1 cellular context compared by ENCODE assay signal in the genomic region with DNA sequence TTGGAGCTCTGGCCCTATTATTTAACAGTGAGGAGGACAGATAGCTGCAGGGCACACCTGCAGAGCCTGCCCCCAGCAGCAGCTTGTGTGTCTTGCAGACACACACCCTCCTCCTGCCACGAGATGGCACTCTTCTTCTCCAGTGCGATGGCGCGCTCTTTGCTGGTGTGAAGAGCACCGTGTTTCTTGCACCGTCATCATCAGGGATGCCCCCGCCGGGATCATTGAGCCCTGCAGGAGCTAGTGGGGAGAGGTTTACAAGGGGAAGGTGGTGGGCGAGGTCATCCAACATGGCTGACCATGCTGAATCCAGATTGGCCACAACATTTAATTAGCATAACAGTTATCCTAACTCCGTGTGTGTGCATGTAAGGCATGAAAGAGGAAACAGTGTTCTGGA.
TF ChIP-seq lines count a peak whose summit lies in the region.

No MANE protein-coding gene starts in this region.

TF ChIP-seq in WTC11, 78 proteins besides CTCF, POLR2A, EP300 and RAD21 (continued from another document):
- TF ChIP-seq, protein P1, sequence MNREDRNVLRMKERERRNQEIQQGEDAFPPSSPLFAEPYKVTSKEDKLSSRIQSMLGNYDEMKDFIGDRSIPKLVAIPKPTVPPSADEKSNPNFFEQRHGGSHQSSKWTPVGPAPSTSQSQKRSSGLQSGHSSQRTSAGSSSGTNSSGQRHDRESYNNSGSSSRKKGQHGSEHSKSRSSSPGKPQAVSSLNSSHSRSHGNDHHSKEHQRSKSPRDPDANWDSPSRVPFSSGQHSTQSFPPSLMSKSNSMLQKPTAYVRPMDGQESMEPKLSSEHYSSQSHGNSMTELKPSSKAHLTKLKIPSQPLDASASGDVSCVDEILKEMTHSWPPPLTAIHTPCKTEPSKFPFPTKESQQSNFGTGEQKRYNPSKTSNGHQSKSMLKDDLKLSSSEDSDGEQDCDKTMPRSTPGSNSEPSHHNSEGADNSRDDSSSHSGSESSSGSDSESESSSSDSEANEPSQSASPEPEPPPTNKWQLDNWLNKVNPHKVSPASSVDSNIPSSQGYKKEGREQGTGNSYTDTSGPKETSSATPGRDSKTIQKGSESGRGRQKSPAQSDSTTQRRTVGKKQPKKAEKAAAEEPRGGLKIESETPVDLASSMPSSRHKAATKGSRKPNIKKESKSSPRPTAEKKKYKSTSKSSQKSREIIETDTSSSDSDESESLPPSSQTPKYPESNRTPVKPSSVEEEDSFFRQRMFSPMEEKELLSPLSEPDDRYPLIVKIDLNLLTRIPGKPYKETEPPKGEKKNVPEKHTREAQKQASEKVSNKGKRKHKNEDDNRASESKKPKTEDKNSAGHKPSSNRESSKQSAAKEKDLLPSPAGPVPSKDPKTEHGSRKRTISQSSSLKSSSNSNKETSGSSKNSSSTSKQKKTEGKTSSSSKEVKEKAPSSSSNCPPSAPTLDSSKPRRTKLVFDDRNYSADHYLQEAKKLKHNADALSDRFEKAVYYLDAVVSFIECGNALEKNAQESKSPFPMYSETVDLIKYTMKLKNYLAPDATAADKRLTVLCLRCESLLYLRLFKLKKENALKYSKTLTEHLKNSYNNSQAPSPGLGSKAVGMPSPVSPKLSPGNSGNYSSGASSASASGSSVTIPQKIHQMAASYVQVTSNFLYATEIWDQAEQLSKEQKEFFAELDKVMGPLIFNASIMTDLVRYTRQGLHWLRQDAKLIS (CRISPR knock-in tag; IDR thresholded peaks at IDR 0.05; ENCODE audit: borderline replicate concordance): 0 out of 2 replicates have a peak, but pooled peaks have one; percentile 52
- TF ChIP-seq JUN (CRISPR knock-in tag; IDR thresholded peaks at IDR 0.05) (no peak), CREM (CRISPR knock-in tag; IDR thresholded peaks at IDR 0.05) (no peak), PRRX2 (CRISPR knock-in tag; IDR thresholded peaks at IDR 0.05) (no peak), ZNF121 (CRISPR knock-in tag; IDR thresholded peaks at IDR 0.05) (0 out of 2 replicates have a peak, but pooled peaks have one; percentile 5), GRHL2 (CRISPR knock-in tag; IDR thresholded peaks at IDR 0.05; ENCODE audit: insufficient replicate concordance, severe bottlenecking) (no peak)
- TF ChIP-seq, protein P2, sequence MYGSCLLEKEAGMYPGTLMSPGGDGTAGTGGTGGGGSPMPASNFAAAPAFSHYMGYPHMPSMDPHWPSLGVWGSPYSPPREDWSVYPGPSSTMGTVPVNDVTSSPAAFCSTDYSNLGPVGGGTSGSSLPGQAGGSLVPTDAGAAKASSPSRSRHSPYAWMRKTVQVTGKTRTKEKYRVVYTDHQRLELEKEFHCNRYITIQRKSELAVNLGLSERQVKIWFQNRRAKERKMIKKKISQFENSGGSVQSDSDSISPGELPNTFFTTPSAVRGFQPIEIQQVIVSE (CRISPR knock-in tag; IDR thresholded peaks at IDR 0.05; ENCODE audit: borderline replicate concordance): no peak
- TF ChIP-seq, protein P3, sequence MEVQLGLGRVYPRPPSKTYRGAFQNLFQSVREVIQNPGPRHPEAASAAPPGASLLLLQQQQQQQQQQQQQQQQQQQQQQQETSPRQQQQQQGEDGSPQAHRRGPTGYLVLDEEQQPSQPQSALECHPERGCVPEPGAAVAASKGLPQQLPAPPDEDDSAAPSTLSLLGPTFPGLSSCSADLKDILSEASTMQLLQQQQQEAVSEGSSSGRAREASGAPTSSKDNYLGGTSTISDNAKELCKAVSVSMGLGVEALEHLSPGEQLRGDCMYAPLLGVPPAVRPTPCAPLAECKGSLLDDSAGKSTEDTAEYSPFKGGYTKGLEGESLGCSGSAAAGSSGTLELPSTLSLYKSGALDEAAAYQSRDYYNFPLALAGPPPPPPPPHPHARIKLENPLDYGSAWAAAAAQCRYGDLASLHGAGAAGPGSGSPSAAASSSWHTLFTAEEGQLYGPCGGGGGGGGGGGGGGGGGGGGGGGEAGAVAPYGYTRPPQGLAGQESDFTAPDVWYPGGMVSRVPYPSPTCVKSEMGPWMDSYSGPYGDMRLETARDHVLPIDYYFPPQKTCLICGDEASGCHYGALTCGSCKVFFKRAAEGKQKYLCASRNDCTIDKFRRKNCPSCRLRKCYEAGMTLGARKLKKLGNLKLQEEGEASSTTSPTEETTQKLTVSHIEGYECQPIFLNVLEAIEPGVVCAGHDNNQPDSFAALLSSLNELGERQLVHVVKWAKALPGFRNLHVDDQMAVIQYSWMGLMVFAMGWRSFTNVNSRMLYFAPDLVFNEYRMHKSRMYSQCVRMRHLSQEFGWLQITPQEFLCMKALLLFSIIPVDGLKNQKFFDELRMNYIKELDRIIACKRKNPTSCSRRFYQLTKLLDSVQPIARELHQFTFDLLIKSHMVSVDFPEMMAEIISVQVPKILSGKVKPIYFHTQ (CRISPR knock-in tag; IDR thresholded peaks at IDR 0.05): no peak
